1 cellular context compared by ENCODE assay signal in the genomic region with DNA sequence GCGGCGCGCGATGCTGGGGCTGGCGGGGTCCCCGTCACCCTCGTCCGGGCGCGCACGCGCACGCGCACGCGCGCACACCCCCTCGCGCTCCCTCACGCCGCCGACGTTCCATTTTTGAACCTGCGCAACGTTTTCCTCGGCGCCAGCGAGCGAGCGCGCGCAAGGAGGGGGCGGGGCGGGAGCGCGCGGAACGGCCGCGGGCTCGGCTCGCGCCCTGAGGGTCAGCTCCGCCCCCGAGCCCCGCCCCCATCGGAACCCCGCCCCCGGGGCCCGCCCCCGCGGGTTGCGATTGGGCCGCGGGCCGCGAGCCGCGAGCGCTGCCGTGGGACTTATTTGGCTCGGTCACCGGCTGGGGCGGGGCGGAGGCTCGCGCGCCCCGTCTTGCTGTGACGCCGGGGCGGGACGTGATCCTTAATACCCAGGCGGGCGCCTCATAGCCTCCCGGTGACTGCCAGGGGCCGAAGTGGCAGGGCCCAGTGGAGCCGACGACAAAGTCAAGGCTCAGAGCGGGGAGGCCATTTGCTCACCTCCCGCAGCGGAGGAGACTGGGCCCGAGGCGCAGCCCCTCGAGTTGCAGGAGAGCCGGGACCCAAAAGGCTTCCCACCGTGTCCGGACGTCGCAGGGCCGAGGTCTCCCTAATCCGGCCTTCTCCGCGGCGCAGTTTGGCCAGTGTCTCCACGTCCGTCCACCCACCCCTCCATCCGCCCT.
TF ChIP-seq lines count a peak whose summit lies in the region.

Gene CBX7 (minus strand): TSS at position 170 of the 709 bp plus-strand sequence. CDS start 236 bp downstream, outside the sequence.

TF ChIP-seq in WTC11, 78 proteins besides CTCF, POLR2A, EP300 and RAD21 (continued from another document):
- TF ChIP-seq, protein P1, sequence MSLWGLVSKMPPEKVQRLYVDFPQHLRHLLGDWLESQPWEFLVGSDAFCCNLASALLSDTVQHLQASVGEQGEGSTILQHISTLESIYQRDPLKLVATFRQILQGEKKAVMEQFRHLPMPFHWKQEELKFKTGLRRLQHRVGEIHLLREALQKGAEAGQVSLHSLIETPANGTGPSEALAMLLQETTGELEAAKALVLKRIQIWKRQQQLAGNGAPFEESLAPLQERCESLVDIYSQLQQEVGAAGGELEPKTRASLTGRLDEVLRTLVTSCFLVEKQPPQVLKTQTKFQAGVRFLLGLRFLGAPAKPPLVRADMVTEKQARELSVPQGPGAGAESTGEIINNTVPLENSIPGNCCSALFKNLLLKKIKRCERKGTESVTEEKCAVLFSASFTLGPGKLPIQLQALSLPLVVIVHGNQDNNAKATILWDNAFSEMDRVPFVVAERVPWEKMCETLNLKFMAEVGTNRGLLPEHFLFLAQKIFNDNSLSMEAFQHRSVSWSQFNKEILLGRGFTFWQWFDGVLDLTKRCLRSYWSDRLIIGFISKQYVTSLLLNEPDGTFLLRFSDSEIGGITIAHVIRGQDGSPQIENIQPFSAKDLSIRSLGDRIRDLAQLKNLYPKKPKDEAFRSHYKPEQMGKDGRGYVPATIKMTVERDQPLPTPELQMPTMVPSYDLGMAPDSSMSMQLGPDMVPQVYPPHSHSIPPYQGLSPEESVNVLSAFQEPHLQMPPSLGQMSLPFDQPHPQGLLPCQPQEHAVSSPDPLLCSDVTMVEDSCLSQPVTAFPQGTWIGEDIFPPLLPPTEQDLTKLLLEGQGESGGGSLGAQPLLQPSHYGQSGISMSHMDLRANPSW (CRISPR knock-in tag; conservative IDR thresholded peaks at IDR 0.05; ENCODE audit: low read depth) = no peak
- TF ChIP-seq SP1 (CRISPR knock-in tag; conservative IDR thresholded peaks at IDR 0.05) (peak; percentile 48), CBFB (CRISPR knock-in tag; IDR thresholded peaks at IDR 0.05; ENCODE audit: low read depth) (peak; percentile 29; the same call in 1 of the 2 replicates), ETV6 (CRISPR knock-in tag; IDR thresholded peaks at IDR 0.05) (no peak), ARID4B (CRISPR knock-in tag; IDR thresholded peaks at IDR 0.05; ENCODE audit: borderline replicate concordance) (0 out of 2 replicates have a peak, but pooled peaks have one; percentile 22), ZBTB43 (CRISPR knock-in tag; IDR thresholded peaks at IDR 0.05) (no peak), MYBL2 (CRISPR knock-in tag; IDR thresholded peaks at IDR 0.05) (no peak), NFATC4 (CRISPR knock-in tag; IDR thresholded peaks at IDR 0.05) (no peak), E2F4 (CRISPR knock-in tag; IDR thresholded peaks at IDR 0.05; ENCODE audit: borderline replicate concordance, low read depth) (no peak), ZBTB21 (CRISPR knock-in tag; IDR thresholded peaks at IDR 0.05; ENCODE audit: borderline replicate concordance) (peak; percentile 14; the same call in 1 of the 2 replicates)
- TF ChIP-seq, protein P2, sequence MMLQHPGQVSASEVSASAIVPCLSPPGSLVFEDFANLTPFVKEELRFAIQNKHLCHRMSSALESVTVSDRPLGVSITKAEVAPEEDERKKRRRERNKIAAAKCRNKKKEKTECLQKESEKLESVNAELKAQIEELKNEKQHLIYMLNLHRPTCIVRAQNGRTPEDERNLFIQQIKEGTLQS (CRISPR knock-in tag; conservative IDR thresholded peaks at IDR 0.05) = no peak
- TF ChIP-seq, protein P3, sequence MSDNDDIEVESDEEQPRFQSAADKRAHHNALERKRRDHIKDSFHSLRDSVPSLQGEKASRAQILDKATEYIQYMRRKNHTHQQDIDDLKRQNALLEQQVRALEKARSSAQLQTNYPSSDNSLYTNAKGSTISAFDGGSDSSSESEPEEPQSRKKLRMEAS (CRISPR knock-in tag; IDR thresholded peaks at IDR 0.05) = peak; percentile 50; the same call in 1 of the 2 replicates
- TF ChIP-seq, protein P4, sequence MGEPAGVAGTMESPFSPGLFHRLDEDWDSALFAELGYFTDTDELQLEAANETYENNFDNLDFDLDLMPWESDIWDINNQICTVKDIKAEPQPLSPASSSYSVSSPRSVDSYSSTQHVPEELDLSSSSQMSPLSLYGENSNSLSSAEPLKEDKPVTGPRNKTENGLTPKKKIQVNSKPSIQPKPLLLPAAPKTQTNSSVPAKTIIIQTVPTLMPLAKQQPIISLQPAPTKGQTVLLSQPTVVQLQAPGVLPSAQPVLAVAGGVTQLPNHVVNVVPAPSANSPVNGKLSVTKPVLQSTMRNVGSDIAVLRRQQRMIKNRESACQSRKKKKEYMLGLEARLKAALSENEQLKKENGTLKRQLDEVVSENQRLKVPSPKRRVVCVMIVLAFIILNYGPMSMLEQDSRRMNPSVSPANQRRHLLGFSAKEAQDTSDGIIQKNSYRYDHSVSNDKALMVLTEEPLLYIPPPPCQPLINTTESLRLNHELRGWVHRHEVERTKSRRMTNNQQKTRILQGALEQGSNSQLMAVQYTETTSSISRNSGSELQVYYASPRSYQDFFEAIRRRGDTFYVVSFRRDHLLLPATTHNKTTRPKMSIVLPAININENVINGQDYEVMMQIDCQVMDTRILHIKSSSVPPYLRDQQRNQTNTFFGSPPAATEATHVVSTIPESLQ (CRISPR knock-in tag; IDR thresholded peaks at IDR 0.05) = no peak
- TF ChIP-seq, protein P5, sequence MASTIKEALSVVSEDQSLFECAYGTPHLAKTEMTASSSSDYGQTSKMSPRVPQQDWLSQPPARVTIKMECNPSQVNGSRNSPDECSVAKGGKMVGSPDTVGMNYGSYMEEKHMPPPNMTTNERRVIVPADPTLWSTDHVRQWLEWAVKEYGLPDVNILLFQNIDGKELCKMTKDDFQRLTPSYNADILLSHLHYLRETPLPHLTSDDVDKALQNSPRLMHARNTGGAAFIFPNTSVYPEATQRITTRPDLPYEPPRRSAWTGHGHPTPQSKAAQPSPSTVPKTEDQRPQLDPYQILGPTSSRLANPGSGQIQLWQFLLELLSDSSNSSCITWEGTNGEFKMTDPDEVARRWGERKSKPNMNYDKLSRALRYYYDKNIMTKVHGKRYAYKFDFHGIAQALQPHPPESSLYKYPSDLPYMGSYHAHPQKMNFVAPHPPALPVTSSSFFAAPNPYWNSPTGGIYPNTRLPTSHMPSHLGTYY (CRISPR knock-in tag; IDR thresholded peaks at IDR 0.05) = no peak
- TF ChIP-seq, protein P6, sequence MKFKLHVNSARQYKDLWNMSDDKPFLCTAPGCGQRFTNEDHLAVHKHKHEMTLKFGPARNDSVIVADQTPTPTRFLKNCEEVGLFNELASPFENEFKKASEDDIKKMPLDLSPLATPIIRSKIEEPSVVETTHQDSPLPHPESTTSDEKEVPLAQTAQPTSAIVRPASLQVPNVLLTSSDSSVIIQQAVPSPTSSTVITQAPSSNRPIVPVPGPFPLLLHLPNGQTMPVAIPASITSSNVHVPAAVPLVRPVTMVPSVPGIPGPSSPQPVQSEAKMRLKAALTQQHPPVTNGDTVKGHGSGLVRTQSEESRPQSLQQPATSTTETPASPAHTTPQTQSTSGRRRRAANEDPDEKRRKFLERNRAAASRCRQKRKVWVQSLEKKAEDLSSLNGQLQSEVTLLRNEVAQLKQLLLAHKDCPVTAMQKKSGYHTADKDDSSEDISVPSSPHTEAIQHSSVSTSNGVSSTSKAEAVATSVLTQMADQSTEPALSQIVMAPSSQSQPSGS (CRISPR knock-in tag; IDR thresholded peaks at IDR 0.05; ENCODE audit: borderline replicate concordance, low read depth) = no peak
- TF ChIP-seq, protein P7, sequence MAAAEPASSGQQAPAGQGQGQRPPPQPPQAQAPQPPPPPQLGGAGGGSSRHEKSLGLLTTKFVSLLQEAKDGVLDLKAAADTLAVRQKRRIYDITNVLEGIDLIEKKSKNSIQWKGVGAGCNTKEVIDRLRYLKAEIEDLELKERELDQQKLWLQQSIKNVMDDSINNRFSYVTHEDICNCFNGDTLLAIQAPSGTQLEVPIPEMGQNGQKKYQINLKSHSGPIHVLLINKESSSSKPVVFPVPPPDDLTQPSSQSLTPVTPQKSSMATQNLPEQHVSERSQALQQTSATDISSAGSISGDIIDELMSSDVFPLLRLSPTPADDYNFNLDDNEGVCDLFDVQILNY (CRISPR knock-in tag; IDR thresholded peaks at IDR 0.05) = peak; percentile 41; the same call in 1 of the 2 replicates
TF ChIP-seq in WTC11: peak in this region for 11.
